In the genomic region with DNA sequence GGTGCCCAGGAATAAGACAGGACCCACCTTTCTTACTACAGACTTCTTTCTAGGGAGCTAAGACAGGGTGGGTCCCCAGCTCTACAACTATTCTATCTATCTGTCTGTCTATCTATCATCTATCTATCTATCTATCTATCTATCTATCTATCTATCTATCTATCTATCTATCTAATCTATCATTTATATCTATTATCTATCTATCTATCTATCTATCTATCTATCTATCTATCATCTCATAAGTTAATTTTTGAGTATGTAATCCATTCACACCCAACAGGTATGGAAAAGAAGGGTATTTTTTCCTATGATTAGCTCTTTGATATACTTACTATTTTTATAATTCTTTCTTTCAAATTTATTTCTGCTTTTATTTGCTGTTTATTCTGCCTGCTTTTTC, we compare ENCODE assay signal across 29 cellular contexts.
"Had no signal": no experiment of that assay in that cellular context is flagged by ENCODE, and none has a peak within 500 bp of the region (broad histone marks: within the 10 kb centered on the region; RNA-seq: fewer than 3 reads in every experiment).

No MANE protein-coding gene starts in this region.

- H3K36me3 ChIP-seq: colonic mucosa, esophagus muscularis mucosa, esophagus squamous epithelium, gastrocnemius medialis, gastroesophageal sphincter, heart left ventricle, heart right ventricle had no signal

- H3K27ac ChIP-seq: colonic mucosa, coronary artery, dorsolateral prefrontal cortex, epithelial cell of prostate, esophagus muscularis mucosa, esophagus squamous epithelium, foreskin keratinocyte, gastrocnemius medialis, gastroesophageal sphincter, heart left ventricle, heart right ventricle, hepatocyte had no signal

- DNase-seq: colonic mucosa; cortex of kidney; dermis blood vessel endothelial cell; dorsolateral prefrontal cortex; effector CD4-positive, alpha-beta T cell; effector CD8-positive, alpha-beta T cell; effector memory CD4-positive, alpha-beta T cell; effector memory CD8-positive, alpha-beta T cell; endodermal cell; erythroblast; esophagus squamous epithelium; foreskin fibroblast; foreskin keratinocyte; foreskin melanocyte; gastrocnemius medialis; glutamatergic neuron; head of caudate nucleus; heart left ventricle; heart right ventricle had no signal

- H2AFZ ChIP-seq: hepatocyte had no signal

- FAIRE-seq: colon, endometrium, endothelial cell of umbilical vein, frontal cortex had no signal

- H3K9me3 ChIP-seq: colonic mucosa, gastrocnemius medialis had no signal

- H3K79me2 ChIP-seq: hepatocyte had no signal

- H3K27me3 ChIP-seq: colonic mucosa, dorsolateral prefrontal cortex, esophagus muscularis mucosa, foreskin keratinocyte, gastrocnemius medialis, heart left ventricle, heart right ventricle, hepatocyte had no signal

- H3K4me3 ChIP-seq: colonic mucosa, coronary artery, dorsolateral prefrontal cortex, esophagus muscularis mucosa, esophagus squamous epithelium, gastrocnemius medialis, gastroesophageal sphincter, heart left ventricle, heart right ventricle, hepatocyte had no signal

- H3K4me2 ChIP-seq: hepatocyte had no signal

- ATAC-seq: effector memory CD8-positive, alpha-beta T cell; esophagus mucosa; foreskin keratinocyte; gastrocnemius medialis; gastroesophageal sphincter; heart left ventricle; heart right ventricle had no signal

- H3K4me1 ChIP-seq: colonic mucosa, foreskin keratinocyte, gastrocnemius medialis, gastroesophageal sphincter, heart left ventricle, heart right ventricle had no signal
